ENCODE assay signal across 13 cellular contexts in genomic region chr2:230738924-230739323, GRCh38. TPM values are rescaled to one million over a fixed set of nuclear protein-coding genes. Genes with fewer than 3 reads are reported as not detected.
DNase-seq lines count a peak whose midpoint lies in the region; ATAC-seq and TF ChIP-seq lines count a peak whose summit lies in the region.
"Had no signal": no experiment of that assay in that cellular context is flagged by ENCODE, and none has a peak within 500 bp of the region (broad histone marks: within the 10 kb centered on the region; RNA-seq: fewer than 3 reads in every experiment).

No MANE protein-coding gene starts in this region.

- peaks cover 2 to 5% of the 10 kb centered on the region in 2 experiments; a peak in 3 of 4 replicates for H3K4me1 ChIP-seq in SK-N-SH (ENCODE audit: control insufficient read depth in 1 of 2, insufficient read depth in 2 of 2, low read depth in 1 of 2, low read length in 1 of 2)
- H3K4me1 ChIP-seq in Loucy (ENCODE audit: insufficient read depth, low read length, poor library complexity, severe bottlenecking) = peaks cover 36% of the 10 kb centered on the region
- H3K4me1 ChIP-seq in gastrocnemius medialis = peaks cover 45 to 51% of the 10 kb centered on the region in 2 donors

- H3K9me3 Mint-ChIP-seq in immature natural killer cell = no peaks in the 10 kb centered on the region

- TF ChIP-seq EP300 in SK-N-SH (IDR thresholded peaks at IDR 0.05; ENCODE audit: borderline replicate concordance in 1 of 2, low read depth in 1 of 2, low read length in 1 of 2) = no peak

- H2AFZ ChIP-seq in SK-N-SH (ENCODE audit: low read depth) (no peak overlapping the region), Loucy (ENCODE audit: low read length) (no peak overlapping the region)

- H3F3A ChIP-seq in SK-N-SH (replicated peaks; ENCODE audit: insufficient read depth) = peaks cover 3% of the 10 kb centered on the region
- no peaks in the 10 kb centered on the region for H3F3A ChIP-seq in Loucy (ENCODE audit: low read depth)

- in situ Hi-C loops in gastrocnemius medialis (cut with MboI; ENCODE audit: low sequenced_read_pairs in 4 of 4) = no loop called here

- H4K20me1 ChIP-seq in SK-N-SH (ENCODE audit: insufficient read depth) = peaks cover 35% of the 10 kb centered on the region
- peaks cover 59% of the 10 kb centered on the region for H4K20me1 ChIP-seq in Loucy (ENCODE audit: insufficient read depth, low read length, poor library complexity, severe bottlenecking)

- ATAC-seq in SK-N-SH treated with all-trans-retinoic acid at 6 μM for 48 hours = no peak
- no peak for ATAC-seq in gastrocnemius medialis
- no peak for ATAC-seq in HG03460 (IDR thresholded peaks at IDR 0.05; ENCODE audit: unreplicated experiment)

- H3K27ac Mint-ChIP-seq in immature natural killer cell = peak overlapping the region in 5 of 6 donors; percentile 21 to 75 (median 56)

- POLR2A ChIA-PET in SK-N-SH (lab: Yijun Ruan, JAX) = no interaction called here

- H3K36me3 ChIP-seq in SK-N-SH (replicated peaks in 1 of 2; ENCODE audit: control insufficient read depth in 1 of 2, insufficient read depth in 2 of 2, low read length in 1 of 2) = peaks cover 5 to 8% of the 10 kb centered on the region in 2 experiments
- H3K36me3 ChIP-seq in Loucy (ENCODE audit: insufficient read depth, low read length) = peaks cover 18% of the 10 kb centered on the region; the same call in 1 of the 2 replicates
- peaks cover 0 to 5% of the 10 kb centered on the region in 2 donors for H3K36me3 ChIP-seq in gastrocnemius medialis

- DNase-seq in SK-N-SH = no peak
- no peak for DNase-seq in immature natural killer cell
- no peak for DNase-seq in gastrocnemius medialis
- no peak for DNase-seq in iPS-NIHi7 (ENCODE audit: extremely low spot score)
- DNase-seq in inferior parietal cortex (ENCODE audit: extremely low spot score) = no peak
- DNase-seq: erythroblast, GOT3, NCI-H524, WERI-Rb-1 had no signal

- H3K9ac ChIP-seq in SK-N-SH (no peak overlapping the region), Loucy (ENCODE audit: low read depth, low read length, poor library complexity, severe bottlenecking) (no peak overlapping the region)

- peak overlapping the region in 3 of 5 donors; percentile 59 to 63 (median 61) for H3K4me3 Mint-ChIP-seq in immature natural killer cell

- H3K4me2 ChIP-seq in SK-N-SH (0 out of 2 replicates have a peak overlapping the region, but pooled peaks have one; percentile 6), Loucy (ENCODE audit: low read depth, low read length, poor library complexity, severe bottlenecking) (peak overlapping the region; percentile 17)

- TF ChIP-seq RAD21 in SK-N-SH (IDR thresholded peaks at IDR 0.05; ENCODE audit: low read length) = no peak

- H3K27me3 ChIP-seq in SK-N-SH (ENCODE audit: insufficient read depth) (no peaks in the 10 kb centered on the region), Loucy (ENCODE audit: insufficient read depth, low read length, poor library complexity, severe bottlenecking) (no peaks in the 10 kb centered on the region), gastrocnemius medialis (no peaks in the 10 kb centered on the region)
- H3K27me3 ChIP-seq: tibial nerve had no signal

- intact Hi-C loops in gastrocnemius medialis (cut with DNase I; ENCODE audit: low total_unique reads) = no loop called here

- H3K27ac ChIP-seq in SK-N-SH (ENCODE audit: low read depth in 2 of 2, low read length in 1 of 2) (no peak overlapping the region), gastrocnemius medialis (peak overlapping the region in 3 of 4 donors; percentile 29 to 61 (median 29))
- H3K27ac ChIP-seq: tibial nerve, WERI-Rb-1 had no signal

- H3K4me3 ChIP-seq in SK-N-SH (ENCODE audit: low read depth in 2 of 2, low read length in 1 of 2) (no peak overlapping the region), Loucy (ENCODE audit: low read length, poor library complexity, severe bottlenecking) (no peak overlapping the region), gastrocnemius medialis (no peak overlapping the region)
- H3K4me3 ChIP-seq: tibial nerve had no signal

- TF ChIP-seq CTCF in SK-N-SH (IDR thresholded peaks at IDR 0.05) (no peak), Loucy (conservative IDR thresholded peaks at IDR 0.05; ENCODE audit: low read length) (no peak), gastrocnemius medialis (IDR thresholded peaks at IDR 0.05 in 4 of 5, conservative IDR thresholded peaks at IDR 0.05 in 1 of 5) (no peak)

- TF ChIP-seq POLR2A in gastrocnemius medialis (IDR thresholded peaks at IDR 0.05) = no peak

- peaks cover 0 to 4% (median 4%) of the 10 kb centered on the region in 3 donors for H3K36me3 Mint-ChIP-seq in immature natural killer cell

- H3K79me2 ChIP-seq in SK-N-SH (ENCODE audit: insufficient read depth) (peaks cover 87% of the 10 kb centered on the region), Loucy (ENCODE audit: insufficient read depth, low read length) (peaks cover 97% of the 10 kb centered on the region)

- no peaks in the 10 kb centered on the region for H3K9me2 ChIP-seq in SK-N-SH
- no peaks in the 10 kb centered on the region for H3K9me2 ChIP-seq in Loucy (replicated peaks; ENCODE audit: low read depth, low read length)

- CTCF ChIA-PET in SK-N-SH (lab: Yijun Ruan, JAX) = no interaction called here

- H3K9me3 ChIP-seq in SK-N-SH (no peaks in the 10 kb centered on the region), Loucy (ENCODE audit: insufficient read depth, low read depth, low read length) (no peaks in the 10 kb centered on the region), gastrocnemius medialis (no peaks in the 10 kb centered on the region)
- H3K9me3 ChIP-seq: tibial nerve had no signal

- peaks cover 64 to 88% of the 10 kb centered on the region in 2 donors for H3K4me1 Mint-ChIP-seq in immature natural killer cell

- 86% methylated on average over 2 of the region's 2 CpGs for WGBS in SK-N-SH (ENCODE audit: low lambda C conversion rate)

- H3K27me3 Mint-ChIP-seq in immature natural killer cell (ENCODE audit: low read depth in 3 of 3) = no peaks in the 10 kb centered on the region

TF ChIP-seq in SK-N-SH, 30 proteins besides CTCF, POLR2A, EP300 and RAD21 (continues in another document):
- TF ChIP-seq GATA2 (CRISPR knock-in tag; IDR thresholded peaks at IDR 0.05) (no peak), MEF2A (IDR thresholded peaks at IDR 0.05; ENCODE audit: borderline replicate concordance, low read depth) (no peak), REST (IDR thresholded peaks at IDR 0.05; ENCODE audit: low read depth, low read length) (no peak)

TF ChIP-seq in SK-N-SH treated with all-trans-retinoic acid at 6 μM for 48 hours, 23 proteins besides CTCF, POLR2A, EP300 and RAD21:
- TF ChIP-seq ZNF70 (CRISPR knock-in tag; IDR thresholded peaks at IDR 0.05) = no peak
- TF ChIP-seq ZFP3 (CRISPR knock-in tag; IDR thresholded peaks at IDR 0.05) = no peak
- no peak for TF ChIP-seq ZNF565 (CRISPR knock-in tag; conservative IDR thresholded peaks at IDR 0.05; ENCODE audit: low read depth)
- no peak for TF ChIP-seq ARNTL (CRISPR knock-in tag; IDR thresholded peaks at IDR 0.05; ENCODE audit: borderline replicate concordance, low read depth)
- no peak for TF ChIP-seq TCF4 (CRISPR knock-in tag; IDR thresholded peaks at IDR 0.05; ENCODE audit: borderline replicate concordance)
- TF ChIP-seq OSR1 (CRISPR knock-in tag; IDR thresholded peaks at IDR 0.05) = no peak

RNA-seq across cellular contexts. Expression of gene CAB39, which starts 26.3 kb away (rescaled TPM):
- polyA plus RNA-seq in SK-N-SH (2012; rRNA removed) (15.7 and 18.7 TPM in 2 replicates), immature natural killer cell (10 to 100 TPM; 39.2 to 57.9 (median 39.3) TPM)
- 24.9 and 27.9 TPM in 2 replicates for polyA plus RNA-seq in SK-N-SH (2012; cell fraction: cytosol; rRNA removed)
- 15.2 and 23.1 TPM in 2 replicates for polyA plus RNA-seq in SK-N-SH (2012; cell fraction: nucleus; rRNA removed)
- total RNA-seq in gastrocnemius medialis = 100 to 1,000 TPM in 3 of 4 donors, 10 to 100 TPM in 1; 93.9 to 211 (median 133) TPM

Comparison
In these comparisons a context has a peak if more than half of its experiments do, and no peak if none do; other contexts are left out.
1. H3K27ac ChIP-seq: peak in gastrocnemius medialis (3 of 4); none in SK-N-SH (0 of 2).